ENCODE assay signal across 6 cellular contexts in the genomic region with DNA sequence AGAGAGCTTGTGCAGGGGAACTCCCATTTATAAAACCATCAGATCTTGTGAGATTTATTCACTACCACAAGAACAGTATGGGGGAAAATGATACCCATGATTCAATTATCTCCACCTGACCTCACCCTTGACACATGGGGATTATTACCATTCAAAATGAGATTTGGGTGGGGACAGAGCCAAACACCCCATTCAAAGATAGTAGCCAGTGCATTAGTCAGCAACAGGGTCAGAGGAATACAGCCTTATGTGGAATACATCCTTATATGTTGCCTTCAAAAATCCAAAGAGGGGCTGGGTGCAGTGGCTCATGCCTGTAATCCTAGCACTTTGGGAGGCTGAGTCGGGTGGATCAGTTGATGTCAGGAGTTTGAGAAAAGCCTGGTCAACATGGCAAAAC.
"Had no signal": no experiment of that assay in that cellular context is flagged by ENCODE, and none has a peak within 500 bp of the region (broad histone marks: within the 10 kb centered on the region; RNA-seq: fewer than 3 reads in every experiment).

No MANE protein-coding gene starts in this region.

- H3K4me3 ChIP-seq: K562 had no signal

- H3K27ac Mint-ChIP-seq: IgD-negative memory B cell had no signal

- H3K4me1 Mint-ChIP-seq: IgD-negative memory B cell had no signal

- ATAC-seq: HepG2, K562 had no signal

- H3K27ac ChIP-seq: HL-60 had no signal

- DNase-seq: IMR-90, KBM-7 had no signal

- H3K4me3 Mint-ChIP-seq: IgD-negative memory B cell had no signal
